Comparison of ENCODE assay signal across 18 cellular contexts in the genomic region with DNA sequence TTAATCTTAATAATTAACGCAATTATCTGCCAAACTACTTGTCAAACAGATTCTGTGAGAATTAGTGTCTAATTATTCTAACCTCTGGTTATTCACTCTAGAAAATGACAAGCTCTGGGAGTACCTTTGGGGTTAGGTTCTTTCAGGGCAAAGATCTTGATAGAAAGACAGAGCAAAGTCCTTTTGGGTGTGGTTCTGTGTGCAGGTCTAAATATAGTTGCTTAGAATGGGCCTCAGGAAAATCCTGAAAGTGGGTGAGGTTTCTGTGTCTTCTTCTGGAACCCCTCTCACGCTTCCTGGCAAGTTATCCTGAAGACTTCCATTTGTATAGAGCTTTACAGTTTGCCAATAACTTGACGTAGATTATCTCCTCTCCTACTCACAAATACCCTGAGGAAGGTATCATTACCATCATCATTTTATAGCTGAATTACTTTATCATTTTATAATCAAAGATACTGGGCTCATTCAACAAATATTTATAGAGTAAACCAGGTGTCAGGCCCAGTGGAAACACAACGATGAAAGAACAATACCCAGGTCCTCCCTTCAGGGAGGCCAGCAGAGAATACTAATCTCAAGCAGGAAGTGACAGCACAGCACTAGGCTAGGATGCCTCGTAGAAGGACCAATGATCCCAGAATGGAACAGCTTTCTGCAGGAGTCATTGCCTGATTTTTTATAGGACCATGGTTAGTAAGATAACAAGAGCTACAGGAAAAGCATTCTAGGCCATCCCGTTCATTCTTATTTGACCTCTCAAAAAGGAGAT. TPM values are rescaled to one million over a fixed set of nuclear protein-coding genes. Genes with fewer than 3 reads are reported as not detected.
DNase-seq lines count a peak whose midpoint lies in the region; ATAC-seq, FAIRE-seq and TF ChIP-seq lines count a peak whose summit lies in the region.
"Had no signal": no experiment of that assay in that cellular context is flagged by ENCODE, and none has a peak within 500 bp of the region (broad histone marks: within the 10 kb centered on the region; RNA-seq: fewer than 3 reads in every experiment).

No MANE protein-coding gene starts in this region.

- dilution Hi-C loops in IMR-90 (cut with HindIII; ENCODE audit: low sequenced_read_pairs, unreplicated experiment), result no loop called here

- H4K91ac ChIP-seq in IMR-90 (ENCODE audit: insufficient read depth, low read depth, low read length), result no peak overlapping the region

- no TSS peak for BruUV-seq in IMR-90 (replicated peaks; lab: Mats Ljungman, UMichigan)

- H2AK9ac ChIP-seq in IMR-90 (replicated peaks; ENCODE audit: low read depth, low read length, poor library complexity), result no peak overlapping the region

- no peak overlapping the region for H3K9ac ChIP-seq in IMR-90 (ENCODE audit: low read depth, low read length)
- H3K9ac ChIP-seq in colonic mucosa (ENCODE audit: low read depth in 2 of 2, low read length in 2 of 2), result peak overlapping the region in 1 of 2 donors; percentile 55
- H3K9ac ChIP-seq in mucosa of rectum (ENCODE audit: low read depth in 1 of 2, low read length in 2 of 2), result peak overlapping the region in 1 of 2 donors; percentile 34

- in situ Hi-C loops in IMR-90 (cut with MboI; ENCODE audit: low sequenced_read_pairs), result no loop called here

- TF ChIP-seq RAD21 in A549 (conservative IDR thresholded peaks at IDR 0.05 in 1 of 2, IDR thresholded peaks at IDR 0.05 in 1 of 2), result no peak
- TF ChIP-seq RAD21 in IMR-90 (IDR thresholded peaks at IDR 0.05; ENCODE audit: low read length), result no peak

- TF ChIP-seq POLR2A in A549 (IDR thresholded peaks at IDR 0.05; ENCODE audit: low read length) (no peak), IMR-90 (IDR thresholded peaks at IDR 0.05; ENCODE audit: low read depth, low read length) (no peak), esophagus squamous epithelium (IDR thresholded peaks at IDR 0.05) (no peak)

- 0 out of 3 replicates have a peak overlapping the region, but pooled peaks have one; percentile 65 for H2BK15ac ChIP-seq in IMR-90 (ENCODE audit: low read depth, low read length)

- peak overlapping the region; percentile 42; the same call in 1 of the 2 replicates for H3K14ac ChIP-seq in IMR-90 (replicated peaks; ENCODE audit: low read depth, low read length)

- H3K4me2 ChIP-seq in A549 (peak overlapping the region; percentile 18; the same call in 1 of the 3 replicates), IMR-90 (ENCODE audit: low read depth, low read length) (no peak overlapping the region)
- H3K4me2 ChIP-seq: PC-9 had no signal

- no peaks in the 10 kb centered on the region for H3K9me3 ChIP-seq in A549
- H3K9me3 ChIP-seq in IMR-90 (ENCODE audit: control insufficient read depth, insufficient read depth, low read length), result no peaks in the 10 kb centered on the region
- H3K9me3 ChIP-seq in colonic mucosa, result no peaks in the 10 kb centered on the region
- no peaks in the 10 kb centered on the region for H3K9me3 ChIP-seq in mucosa of rectum (ENCODE audit: control insufficient read depth in 2 of 2, low read length in 2 of 2)
- no peaks in the 10 kb centered on the region for H3K9me3 ChIP-seq in esophagus squamous epithelium
- H3K9me3 ChIP-seq: SJCRH30 had no signal

- H3K4me3 ChIP-seq in A549, result no peak overlapping the region
- H3K4me3 ChIP-seq in IMR-90 (ENCODE audit: insufficient read depth, low read depth, low read length), result no peak overlapping the region
- no peak overlapping the region for H3K4me3 ChIP-seq in colonic mucosa
- no peak overlapping the region for H3K4me3 ChIP-seq in mucosa of rectum (ENCODE audit: low read length in 2 of 2)
- H3K4me3 ChIP-seq in esophagus squamous epithelium, result no peak overlapping the region
- H3K4me3 ChIP-seq: PC-9, SJCRH30 had no signal

- H3K36me3 ChIP-seq in IMR-90 (ENCODE audit: control insufficient read depth, insufficient read depth, low read length), result no peaks in the 10 kb centered on the region
- no peaks in the 10 kb centered on the region for H3K36me3 ChIP-seq in colonic mucosa
- no peaks in the 10 kb centered on the region for H3K36me3 ChIP-seq in mucosa of rectum (ENCODE audit: control insufficient read depth in 2 of 2, insufficient read depth in 2 of 2, low read length in 2 of 2)
- no peaks in the 10 kb centered on the region for H3K36me3 ChIP-seq in esophagus squamous epithelium
- H3K36me3 ChIP-seq: SJCRH30 had no signal

- no peaks in the 10 kb centered on the region for H3K27me3 ChIP-seq in IMR-90 (ENCODE audit: control insufficient read depth, insufficient read depth, low read length)
- no peaks in the 10 kb centered on the region for H3K27me3 ChIP-seq in colonic mucosa
- H3K27me3 ChIP-seq in mucosa of rectum (ENCODE audit: control insufficient read depth in 2 of 2, insufficient read depth in 2 of 2, low read length in 2 of 2), result no peaks in the 10 kb centered on the region
- H3K27me3 ChIP-seq in esophagus squamous epithelium, result no peaks in the 10 kb centered on the region
- H3K27me3 ChIP-seq: SJCRH30 had no signal

- no peak overlapping the region for H2AFZ ChIP-seq in IMR-90 (replicated peaks; ENCODE audit: low read length, poor library complexity)
- H2AFZ ChIP-seq: PC-9 had no signal

- no peaks in the 10 kb centered on the region for H3K79me1 ChIP-seq in IMR-90 (ENCODE audit: low read depth in 1 of 2, low read length in 2 of 2)

- no peak for TF ChIP-seq EP300 in A549 (IDR thresholded peaks at IDR 0.05)

- intact Hi-C loops in IMR-90 (cut with micrococcal nuclease), result loop anchor here (5.0 kb wide), 1 partner anchor 314 kb away; the partner anchor contains the start of gene SCAMP1
- intact Hi-C loops in colonic mucosa (cut with DNase I), result no loop called here
- intact Hi-C loops in esophagus squamous epithelium (cut with DNase I), result no loop called here

- no peak for TF ChIP-seq CTCF in A549 (IDR thresholded peaks at IDR 0.05)
- no peak for TF ChIP-seq CTCF in IMR-90 (conservative IDR thresholded peaks at IDR 0.05; ENCODE audit: low read depth, low read length)
- TF ChIP-seq CTCF in colonic mucosa (IDR thresholded peaks at IDR 0.05), result no peak
- TF ChIP-seq CTCF in esophagus squamous epithelium (IDR thresholded peaks at IDR 0.05), result no peak

- no peak overlapping the region for H2BK120ac ChIP-seq in IMR-90 (ENCODE audit: low read depth, low read length)

- H3K23ac ChIP-seq in IMR-90 (ENCODE audit: low read depth, low read length), result no peak overlapping the region

- FAIRE-seq in A549 (lab: Jason Lieb, UNC), result peak; percentile 54

- H3K9me1 ChIP-seq in IMR-90 (ENCODE audit: insufficient read depth, low read length), result 0 out of 2 replicates have a peak, but pooled peaks cover 7% of the 10 kb centered on the region

- DNase-seq in A549 (ENCODE audit: low read depth in 1 of 2, low spot score in 1 of 2) (no peak), IMR-90 (no peak), colonic mucosa (peak; percentile 58), esophagus squamous epithelium (lab: John Stamatoyannopoulos, UW) (no peak), NOMO-1 treated with DMSO at 0.1 percent for 48 hours (lab: John Stamatoyannopoulos, UW; ENCODE audit: unreplicated experiment) (no peak), activated gamma-delta T cell treated with Interleukin-2 at 50 U/mL for 16 hours (no peak)
- DNase-seq: CD8-positive, alpha-beta memory T cell; EL; GF-D8; NCI-H1417; NCI-H187; NCI-H446; NCI-H526; PC-9; SJCRH30 had no signal

- peak overlapping the region; percentile 22 for H3K4ac ChIP-seq in IMR-90 (ENCODE audit: low read depth, low read length)

- 81% methylated on average over 6 of the region's 6 CpGs for WGBS in A549 (ENCODE audit: missing lambda C conversion rate)
- no CpG with 5 or more reads among the region's 6 CpGs for WGBS in IMR-90 (ENCODE audit: extremely low coverage in 2 of 2, insufficient read length in 1 of 2), 2 experiments
- WGBS in esophagus squamous epithelium, 2 donors, result 82 to 93% methylated on average over 6 of the region's 6 CpGs

- no peak for ATAC-seq in A549
- ATAC-seq in IMR-90 (ENCODE audit: low read depth), result no peak
- ATAC-seq in HG02852 (IDR thresholded peaks at IDR 0.05; ENCODE audit: unreplicated experiment), result no peak

- no peak overlapping the region for H2BK5ac ChIP-seq in IMR-90 (ENCODE audit: low read depth, low read length, poor library complexity, severe bottlenecking)

- no peaks in the 10 kb centered on the region for H4K20me1 ChIP-seq in IMR-90 (ENCODE audit: insufficient read depth, low read length)

- H3K4me1 ChIP-seq in A549 (peaks cover 46% of the 10 kb centered on the region), IMR-90 (ENCODE audit: control insufficient read depth, insufficient read depth, low read length) (peaks cover 15% of the 10 kb centered on the region), colonic mucosa (peaks cover 7% of the 10 kb centered on the region), mucosa of rectum (ENCODE audit: control insufficient read depth in 2 of 2, insufficient read depth in 2 of 2, low read length in 2 of 2) (peaks cover 16 to 32% of the 10 kb centered on the region in 2 donors), esophagus squamous epithelium (peaks cover 0 to 17% (median 5%) of the 10 kb centered on the region in 3 donors)

- H3K18ac ChIP-seq in IMR-90 (ENCODE audit: low read depth, low read length), result peak overlapping the region; percentile 51; the same call in 1 of the 2 replicates

- H4K8ac ChIP-seq in IMR-90 (ENCODE audit: low read depth in 2 of 2, low read length in 2 of 2), result 0 out of 4 replicates have a peak overlapping the region, but pooled peaks of 1 of the 2 experiments have one; percentile 13

- H2AK5ac ChIP-seq in IMR-90 (ENCODE audit: low read depth, low read length), result peak overlapping the region; percentile 44; the same call in 1 of the 2 replicates

- no peak overlapping the region for H3K56ac ChIP-seq in IMR-90 (ENCODE audit: extremely low read depth, insufficient read depth, low read length)

- peak overlapping the region; percentile 37 to 65; a peak in 4 of 6 replicates for H3K27ac ChIP-seq in A549
- no peak overlapping the region for H3K27ac ChIP-seq in IMR-90 (ENCODE audit: insufficient read depth, low read length)
- peak overlapping the region; percentile 73 for H3K27ac ChIP-seq in colonic mucosa
- H3K27ac ChIP-seq in mucosa of rectum (ENCODE audit: low read depth in 2 of 2, low read length in 2 of 2), result peak overlapping the region; percentile 78 to 91
- no peak overlapping the region for H3K27ac ChIP-seq in esophagus squamous epithelium
- H3K27ac ChIP-seq: C4-2B, SJCRH30 had no signal

- POLR2A ChIA-PET in A549 (lab: Yijun Ruan, JAX) (no interaction called here), IMR-90 (lab: Charles Lee; ENCODE audit: unreplicated experiment) (no interaction called here)

- no peak overlapping the region for H4K5ac ChIP-seq in IMR-90 (ENCODE audit: low read depth, low read length)

- CTCF ChIA-PET in A549 (lab: Yijun Ruan, JAX), result interaction anchor here (0.6 to 2.1 kb wide), 6 partner anchors 8 to 289 kb away, joined by 3 to 6 read pairs (median 4); no protein-coding TSS in a partner anchor
- CTCF ChIA-PET in IMR-90 (lab: Yijun Ruan, JAX), result no interaction called here

- peak overlapping the region; percentile 75; the same call in 1 of the 2 replicates for H2BK20ac ChIP-seq in IMR-90 (ENCODE audit: low read depth, low read length)

RNA-seq across cellular contexts. Expression of gene LHFPL2, which starts 27.6 kb away (rescaled TPM):
- 24.9 and 32.2 TPM in 2 replicates for polyA plus RNA-seq in A549 (2011; rRNA removed)
- 9.8 and 16.2 TPM in 2 replicates for polyA plus RNA-seq in A549 (2012; cell fraction: cytosol; rRNA removed)
- polyA plus RNA-seq in A549 (2012; cell fraction: nucleus; rRNA removed), result 17.8 and 26.0 TPM in 2 replicates
- 33.4 to 44.3 TPM (median 41.7 TPM) in 3 replicates for polyA plus RNA-seq in A549 (2017; fragmentation: RNase III; extraction: RNeasy Plus Mini Kit Qiagen cat#74134 plus additional on column Dnase treatment)
- 36.3 and 39.2 TPM in 2 replicates for polyA minus RNA-seq in A549 (2011; rRNA and poly(A)+ RNA removed)
- 11.1 and 11.3 TPM in 2 replicates for total RNA-seq in IMR-90 (2012; rRNA removed)
- polyA plus RNA-seq in IMR-90 (2012; rRNA removed), result 5.0 and 6.5 TPM in 2 replicates
- 3.8 and 6.1 TPM in 2 replicates for polyA plus RNA-seq in IMR-90 (2012; cell fraction: cytosol; rRNA removed)
- 4.8 and 12.1 TPM in 2 replicates for polyA plus RNA-seq in IMR-90 (2012; cell fraction: nucleus; rRNA removed; ENCODE audit: low replicate concordance)
- total RNA-seq in colonic mucosa, result 10 to 100 TPM; 35.5 to 39.2 TPM
- total RNA-seq in esophagus squamous epithelium, result 10 to 100 TPM in 1 of 4 donors, 1 to 10 TPM in 3; 2.2 to 11.1 (median 6.2) TPM

Comparison
In these comparisons a context has a peak if more than half of its experiments do, and no peak if none do; other contexts are left out.
1. H3K27ac ChIP-seq: peak in A549 (2 of 2), colonic mucosa (single experiment) and mucosa of rectum (2 of 2); none in IMR-90 (single experiment) and esophagus squamous epithelium (0 of 4).